Comparison of ENCODE assay signal across 15 cellular contexts in the genomic region with DNA sequence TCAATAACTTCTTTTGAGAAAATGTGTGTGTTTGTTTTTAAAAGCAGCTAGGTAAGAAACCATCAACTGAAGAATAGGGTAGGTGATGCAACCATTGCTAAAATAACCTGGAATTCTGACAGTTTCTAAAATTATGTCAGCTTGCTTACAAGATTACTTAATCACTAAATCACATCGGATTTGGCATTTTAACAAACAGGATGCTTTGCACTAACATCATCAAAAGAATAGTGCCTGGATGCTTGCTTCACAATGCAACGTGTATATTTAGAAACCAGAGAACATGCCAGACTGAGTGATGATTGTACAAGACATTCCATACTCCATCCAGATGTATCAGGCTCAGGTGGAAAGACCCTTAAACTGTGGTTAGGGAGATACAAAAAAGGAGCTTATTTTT. TPM values are rescaled to one million over a fixed set of nuclear protein-coding genes. Genes with fewer than 3 reads are reported as not detected.
DNase-seq lines count a peak whose midpoint lies in the region; ATAC-seq and TF ChIP-seq lines count a peak whose summit lies in the region.
"Had no signal": no experiment of that assay in that cellular context is flagged by ENCODE, and none has a peak within 500 bp of the region (broad histone marks: within the 10 kb centered on the region; RNA-seq: fewer than 3 reads in every experiment).

No MANE protein-coding gene starts in this region.

- no peaks in the 10 kb centered on the region for H3K36me3 ChIP-seq in gastroesophageal sphincter
- H3K36me3 ChIP-seq in gastrocnemius medialis = no peaks in the 10 kb centered on the region

- H3K4me3 ChIP-seq in gastroesophageal sphincter (no peak overlapping the region), gastrocnemius medialis (peak overlapping the region in 1 of 4 donors; percentile 15)

- H3K27ac ChIP-seq in gastroesophageal sphincter = no peak overlapping the region
- H3K27ac ChIP-seq in gastrocnemius medialis = peak overlapping the region; percentile 75 to 92 (median 82)

- ATAC-seq in gastroesophageal sphincter (peak; percentile 48), gastrocnemius medialis (peak; percentile 76 to 77)
- ATAC-seq: SK-N-SH treated with all-trans-retinoic acid at 6 μM for 48 hours had no signal

- TF ChIP-seq POLR2A in gastroesophageal sphincter (IDR thresholded peaks at IDR 0.05) = no peak
- no peak for TF ChIP-seq POLR2A in gastrocnemius medialis (IDR thresholded peaks at IDR 0.05)

- H3K9me3 ChIP-seq in gastroesophageal sphincter (no peaks in the 10 kb centered on the region), gastrocnemius medialis (no peaks in the 10 kb centered on the region)

- peak; percentile 13 for DNase-seq in SHP77 treated with DMSO at 0.1 percent for 48 hours (lab: John Stamatoyannopoulos, UW)
- no peak for DNase-seq in SHP77 (lab: John Stamatoyannopoulos, UW)
- peak; percentile 10 for DNase-seq in amniotic epithelial cell (ENCODE audit: low read depth)
- DNase-seq in gastrocnemius medialis = peak in 1 of 2 donors; percentile 21
- no peak for DNase-seq in T-helper 9 cell
- no peak for DNase-seq in stimulated activated CD4-positive, alpha-beta T cell treated with anti-CD3 and anti-CD28 coated beads, Interleukin-12 subunit alpha, Interleukin-12 subunit beta, amount 100 ng/mL, for 4 hours
- DNase-seq in kidney tubule cell (ENCODE audit: low spot score) = no peak
- DNase-seq: activated effector memory CD4-positive, alpha-beta T cell treated with anti-CD3 and anti-CD28 coated beads, Interleukin-2, amount 50 U/mL, for 16 hours; amygdala; CD4-positive, alpha-beta memory T cell; midbrain; retina had no signal

- 17 to 24% methylated on average over 1 to 2 of the region's 2 CpGs for WGBS in gastroesophageal sphincter (ENCODE audit: low coverage in 1 of 2), 2 donors

- TF ChIP-seq EP300 in gastroesophageal sphincter (IDR thresholded peaks at IDR 0.05) = no peak

- H3K27me3 ChIP-seq in gastroesophageal sphincter (no peaks in the 10 kb centered on the region), gastrocnemius medialis (no peaks in the 10 kb centered on the region)

- TF ChIP-seq CTCF in gastroesophageal sphincter (IDR thresholded peaks at IDR 0.05) = no peak
- TF ChIP-seq CTCF in gastrocnemius medialis (IDR thresholded peaks at IDR 0.05 in 4 of 5, conservative IDR thresholded peaks at IDR 0.05 in 1 of 5) = no peak

- peaks cover 0 to 65% (median 3%) of the 10 kb centered on the region in 3 donors for H3K4me1 ChIP-seq in gastroesophageal sphincter
- H3K4me1 ChIP-seq in gastrocnemius medialis = peaks cover 69 to 75% of the 10 kb centered on the region in 2 donors

- in situ Hi-C loops in gastrocnemius medialis (cut with MboI; ENCODE audit: low sequenced_read_pairs in 4 of 4) = loop anchor here in 2 of 4 donors (10.0 to 25.0 kb wide), 2 partner anchors 66 to 163 kb away; no protein-coding TSS in a partner anchor

- intact Hi-C loops in gastrocnemius medialis (cut with DNase I; ENCODE audit: low total_unique reads) = loop anchor here (2.0 to 5.0 kb wide), 2 partner anchors 20 to 68 kb away; no protein-coding TSS in a partner anchor

RNA-seq across cellular contexts. Expression of a gene that starts 43.9 kb away (rescaled TPM):
- 100 to 1,000 TPM; 247 to 404 (median 311) TPM for total RNA-seq in gastroesophageal sphincter
- total RNA-seq in gastrocnemius medialis = 100 to 1,000 TPM; 102 to 210 (median 172) TPM
- total RNA-seq: OCI-LY7 had no signal

Comparison
In these comparisons a context has a peak if more than half of its experiments do, and no peak if none do; other contexts are left out.
1. DNase-seq: peak in SHP77 treated with DMSO at 0.1 percent for 48 hours (single experiment) and amniotic epithelial cell (single experiment); none in SHP77 (0 of 2), T-helper 9 cell (single experiment), stimulated activated CD4-positive, alpha-beta T cell treated with anti-CD3 and anti-CD28 coated beads, Interleukin-12 subunit alpha, Interleukin-12 subunit beta, amount 100 ng/mL, for 4 hours (single experiment) and kidney tubule cell (single experiment).
2. H3K27ac ChIP-seq: peak in gastrocnemius medialis (4 of 4); none in gastroesophageal sphincter (0 of 4).